In genomic region chr5:37722236-37723146, GRCh38 we compare ENCODE assay signal across 9 cellular contexts.
DNase-seq lines count a peak whose midpoint lies in the region; ATAC-seq, FAIRE-seq and TF ChIP-seq lines count a peak whose summit lies in the region.
"Had no signal": no experiment of that assay in that cellular context is flagged by ENCODE, and none has a peak within 500 bp of the region (broad histone marks: within the 10 kb centered on the region; RNA-seq: fewer than 3 reads in every experiment).

No MANE protein-coding gene starts in this region.

- H3K27me3 ChIP-seq in BJ (ENCODE audit: control insufficient read depth, insufficient read depth, low read length): no peaks in the 10 kb centered on the region
- H3K27me3 ChIP-seq in keratinocyte (ENCODE audit: control insufficient read depth, extremely low read depth, insufficient read depth, low read length): no peaks in the 10 kb centered on the region

- H3K9me3 ChIP-seq in keratinocyte (ENCODE audit: control insufficient read depth, low read depth, low read length): no peaks in the 10 kb centered on the region

- H3K27me3 Mint-ChIP-seq in T-cell (no peaks in the 10 kb centered on the region), endothelial cell (ENCODE audit: unreplicated experiment) (peaks cover 2% of the 10 kb centered on the region)
- H3K27me3 Mint-ChIP-seq: IgD-negative memory B cell had no signal

- H3K9ac ChIP-seq in keratinocyte (ENCODE audit: control insufficient read depth, extremely low read depth, insufficient read depth, low read length): no peak overlapping the region

- no peaks in the 10 kb centered on the region for H4K20me1 ChIP-seq in keratinocyte (ENCODE audit: control insufficient read depth, extremely low read depth, insufficient read depth, low read length)

- H3K4me3 Mint-ChIP-seq in T-cell (no peak overlapping the region), endothelial cell (ENCODE audit: unreplicated experiment) (no peak overlapping the region)

- intact Hi-C loops in head of caudate nucleus (cut with DNase I): no loop called here

- no peaks in the 10 kb centered on the region for H3K36me3 ChIP-seq in BJ (ENCODE audit: control insufficient read depth, insufficient read depth, low read length)
- H3K36me3 ChIP-seq in keratinocyte (ENCODE audit: control insufficient read depth in 2 of 2, extremely low read depth in 1 of 2, insufficient read depth in 2 of 2, low read length in 2 of 2): no peaks in the 10 kb centered on the region

- H3K27ac ChIP-seq in keratinocyte (ENCODE audit: control insufficient read depth, insufficient read depth, low read length): peak overlapping the region; percentile 22

- H3K9me1 ChIP-seq in keratinocyte (ENCODE audit: control insufficient read depth, extremely low read depth, insufficient read depth, low read length): no peaks in the 10 kb centered on the region

- H3K36me3 Mint-ChIP-seq in T-cell: peaks cover 63% of the 10 kb centered on the region
- H3K36me3 Mint-ChIP-seq in endothelial cell (ENCODE audit: low read depth, unreplicated experiment): no peaks in the 10 kb centered on the region

- peak overlapping the region; percentile 53 to 66 for H3K27ac Mint-ChIP-seq in T-cell
- H3K27ac Mint-ChIP-seq in endothelial cell (ENCODE audit: unreplicated experiment): no peak overlapping the region

- H2AFZ ChIP-seq in keratinocyte (ENCODE audit: control insufficient read depth, low read length): no peak overlapping the region

- TF ChIP-seq CTCF in BJ (IDR thresholded peaks at IDR 0.05; ENCODE audit: insufficient read depth, low read depth, low read length): no peak
- TF ChIP-seq CTCF in keratinocyte (optimal IDR thresholded peaks at IDR 0.05 in 1 of 3, IDR thresholded peaks at IDR 0.05 in 1 of 3, conservative IDR thresholded peaks at IDR 0.05 in 1 of 3; ENCODE audit: extremely low read depth in 1 of 3, insufficient read depth in 2 of 3, low read length in 3 of 3): no peak
- TF ChIP-seq CTCF in endothelial cell (IDR thresholded peaks at IDR 0.05; ENCODE audit: unreplicated experiment): no peak

- POLR2A ChIA-PET in BJ (lab: Charles Lee) (no interaction called here), T-cell (lab: Charles Lee) (no interaction called here)

- H3K4me1 Mint-ChIP-seq in T-cell (peaks cover 0 to 27% (median 21%) of the 10 kb centered on the region in 3 donors), endothelial cell (ENCODE audit: unreplicated experiment) (peaks cover 16% of the 10 kb centered on the region)

- peak; percentile 81 for DNase-seq in BJ (ENCODE audit: low read depth)
- peak; percentile 5 for DNase-seq in GM19240 (ENCODE audit: insufficient read length, low spot score)
- no peak for DNase-seq in T-cell
- DNase-seq in keratinocyte (ENCODE audit: low read depth, low spot score): peak; percentile 41
- no peak for DNase-seq in head of caudate nucleus
- no peak for DNase-seq in NCI-H1105 treated with DMSO at 0.1 percent for 48 hours (lab: John Stamatoyannopoulos, UW)
- no peak for DNase-seq in endothelial cell (ENCODE audit: low spot score)

- dilution Hi-C loops in keratinocyte (cut with MboI; ENCODE audit: extremely low pct_ligation_motif_present, low sequenced_read_pairs): no loop called here

- CTCF ChIA-PET in BJ (lab: Yijun Ruan, JAX) (interaction anchor here (0.8 to 2.6 kb wide), 17 partner anchors 9 to 471 kb away, joined by 3 to 12 read pairs (median 3); no protein-coding TSS in a partner anchor), T-cell (lab: Charles Lee) (no interaction called here)

- H3K79me2 ChIP-seq in keratinocyte (ENCODE audit: control insufficient read depth, insufficient read depth, low read length): no peaks in the 10 kb centered on the region

- no peaks in the 10 kb centered on the region for H3K9me3 Mint-ChIP-seq in T-cell
- H3K9me3 Mint-ChIP-seq in endothelial cell (ENCODE audit: unreplicated experiment): no peaks in the 10 kb centered on the region

- peak; percentile 67 for ATAC-seq in HG03175 (IDR thresholded peaks at IDR 0.05; ENCODE audit: unreplicated experiment)
- peak; percentile 36 to 73 (median 63) for ATAC-seq in T-cell (replicated peaks in 1 of 4)

- peak; percentile 77 for FAIRE-seq in keratinocyte (lab: Jason Lieb, UNC)

- H3K4me3 ChIP-seq in BJ (ENCODE audit: low read depth, low read length) (no peak overlapping the region), keratinocyte (ENCODE audit: control insufficient read depth in 2 of 3, extremely low read depth in 1 of 3, insufficient read depth in 2 of 3, low read depth in 1 of 3, low read length in 3 of 3) (peak overlapping the region in 1 of 3 experiments; percentile 22)

- H3K4me2 ChIP-seq in keratinocyte (ENCODE audit: control insufficient read depth, extremely low read depth, insufficient read depth, low read depth, low read length): peak overlapping the region; percentile 57

- peaks cover 19% of the 10 kb centered on the region for H3K4me1 ChIP-seq in keratinocyte (ENCODE audit: control insufficient read depth, extremely low read depth, insufficient read depth, low read length)

Comparison
In these comparisons a context has a peak if more than half of its experiments do, and no peak if none do; other contexts are left out.
1. DNase-seq: peak in BJ (single experiment), GM19240 (single experiment) and keratinocyte (single experiment); none in T-cell (0 of 34), head of caudate nucleus (0 of 42), NCI-H1105 treated with DMSO at 0.1 percent for 48 hours (single experiment) and endothelial cell (single experiment).